In the genomic region with DNA sequence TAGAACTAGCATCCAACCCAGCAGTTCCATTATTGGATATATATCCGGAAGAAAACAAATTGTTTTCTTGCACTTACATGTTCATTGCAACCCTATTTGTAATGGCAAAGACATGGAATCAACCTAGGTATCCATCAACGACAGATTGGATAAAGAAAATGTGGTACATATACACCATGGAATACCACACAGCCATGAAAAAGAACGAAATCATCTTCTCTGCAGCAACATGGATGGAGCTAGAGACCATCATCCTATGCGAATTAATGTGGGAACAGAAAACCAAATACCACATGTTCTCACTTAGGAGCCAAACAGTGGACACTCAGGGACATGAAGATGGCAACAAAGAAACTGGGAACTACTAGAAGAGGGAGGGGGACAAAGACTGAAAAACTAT, we compare ENCODE assay signal across 32 cellular contexts.
"Had no signal": no experiment of that assay in that cellular context is flagged by ENCODE, and none has a peak within 500 bp of the region (broad histone marks: within the 10 kb centered on the region; RNA-seq: fewer than 3 reads in every experiment).

No MANE protein-coding gene starts in this region.

- H3K36me3 Mint-ChIP-seq: naive B cell; naive thymus-derived CD8-positive, alpha-beta T cell; natural killer cell treated with Interleukin-12 subunit alpha and Interleukin-12 subunit beta and Interleukin-15 and Interleukin-18, amount 100 ng/mL, for 72 hours; stimulated activated memory B cell treated with anti-CD40 and anti-IgM and Interleukin-4, amounts not matched to agents 10 μg/mL and 1 μg/mL and 100 μg/mL, for 72 hours; type B pancreatic cell had no signal

- H3K79me2 ChIP-seq: parathyroid adenoma had no signal

- H3K27me3 ChIP-seq: ovary, spleen, suprapubic skin, testis, tibial artery, transverse colon, upper lobe of right lung, uterus had no signal

- H3K4me1 ChIP-seq: parathyroid adenoma, psoas muscle, spleen, suprapubic skin, testis, tibial artery, transverse colon, upper lobe of right lung, uterus had no signal

- ATAC-seq: naive thymus-derived CD8-positive, alpha-beta T cell; natural killer cell treated with Interleukin-12 subunit alpha and Interleukin-12 subunit beta and Interleukin-15 and Interleukin-18, amount 100 ng/mL, for 72 hours; psoas muscle; right cardiac atrium; sciatic nerve; stimulated activated memory B cell treated with anti-CD40 and anti-IgM and Interleukin-4, amounts not matched to agents 10 μg/mL and 1 μg/mL and 100 μg/mL, for 72 hours; stimulated activated naive CD8-positive, alpha-beta T cell treated with anti-CD3 and anti-CD28 coated beads, Interleukin-15, amount 100 ng/mL, for 72 hours; stimulated activated naive CD8-positive, alpha-beta T cell treated with anti-CD3 and anti-CD28 coated beads, Interleukin-15, Interleukin-2, amounts not matched to agents 100 U/mL and 50 U/mL, for 24 hours; upper lobe of right lung had no signal

- H3K4me2 ChIP-seq: smooth muscle cell had no signal

- H3K9ac ChIP-seq: parathyroid adenoma had no signal

- H3K4me1 Mint-ChIP-seq: naive B cell; naive thymus-derived CD8-positive, alpha-beta T cell; nephron progenitor cell; stimulated activated memory B cell treated with anti-CD40 and anti-IgM and Interleukin-4, amounts not matched to agents 10 μg/mL and 1 μg/mL and 100 μg/mL, for 72 hours; stimulated activated naive CD8-positive, alpha-beta T cell treated with anti-CD3 and anti-CD28 coated beads, Interleukin-15, amount 100 ng/mL, for 72 hours had no signal

- H3K27me3 Mint-ChIP-seq: naive B cell; naive thymus-derived CD8-positive, alpha-beta T cell; natural killer cell treated with Interleukin-12 subunit alpha and Interleukin-12 subunit beta and Interleukin-15 and Interleukin-18, amount 100 ng/mL, for 72 hours; stimulated activated memory B cell treated with anti-CD40 and anti-IgM and Interleukin-4, amounts not matched to agents 10 μg/mL and 1 μg/mL and 100 μg/mL, for 72 hours; stimulated activated naive CD8-positive, alpha-beta T cell treated with anti-CD3 and anti-CD28 coated beads, Interleukin-15, amount 100 ng/mL, for 72 hours; type B pancreatic cell had no signal

- H2AFZ ChIP-seq: parathyroid adenoma had no signal

- H3K4me3 ChIP-seq: ovary, psoas muscle, skin epidermis, smooth muscle cell, spleen, suprapubic skin, testis, tibial artery, transverse colon, upper lobe of right lung, uterus had no signal

- DNase-seq: naive B cell; naive thymus-derived CD8-positive, alpha-beta T cell; nephron progenitor cell; occipital lobe; ovary; posterior cingulate gyrus; psoas muscle; right cardiac atrium; spleen; stimulated activated CD4-positive, alpha-beta T cell treated with anti-CD3 and anti-CD28 coated beads, Interleukin-12 subunit alpha, Interleukin-12 subunit beta, amount 100 ng/mL, for 4 hours; stimulated activated CD4-positive, alpha-beta T cell treated with anti-CD3 and anti-CD28 coated beads, Interleukin-1b, Interleukin-23, amount 100 ng/mL, for 48 hours; stimulated activated CD4-positive, alpha-beta T cell treated with anti-CD3 and anti-CD28 coated beads, Interleukin-4, amount 100 ng/mL, for 1 hour; stimulated activated CD4-positive, alpha-beta T cell treated with anti-CD3 and anti-CD28 coated beads, Interleukin-4, amount 100 ng/mL, for 4 hours; stimulated activated CD8-positive, alpha-beta memory T cell treated with anti-CD3 and anti-CD28 coated beads, Interleukin-4, amount 100 ng/mL, for 48 hours; stimulated activated naive CD4-positive, alpha-beta T cell; stimulated activated naive CD8-positive, alpha-beta T cell treated with anti-CD3 and anti-CD28 coated beads, Interleukin-15, amount 100 ng/mL, for 72 hours; stimulated activated naive CD8-positive, alpha-beta T cell treated with anti-CD3 and anti-CD28 coated beads, Interleukin-15, Interleukin-2, amounts not matched to agents 100 U/mL and 50 U/mL, for 24 hours; substantia nigra; testis; tibial artery; transverse colon; upper lobe of right lung; uterus had no signal

- H3K9me3 ChIP-seq: ovary, psoas muscle, suprapubic skin, testis, tibial artery, transverse colon, uterus had no signal

- H3K27ac Mint-ChIP-seq: naive B cell; naive thymus-derived CD8-positive, alpha-beta T cell; natural killer cell treated with Interleukin-12 subunit alpha and Interleukin-12 subunit beta and Interleukin-15 and Interleukin-18, amount 100 ng/mL, for 72 hours; nephron progenitor cell; progenitor cell of endocrine pancreas; stimulated activated memory B cell treated with anti-CD40 and anti-IgM and Interleukin-4, amounts not matched to agents 10 μg/mL and 1 μg/mL and 100 μg/mL, for 72 hours; stimulated activated naive CD8-positive, alpha-beta T cell treated with anti-CD3 and anti-CD28 coated beads, Interleukin-15, amount 100 ng/mL, for 72 hours; type B pancreatic cell had no signal

- H3K27ac ChIP-seq: ovary, parathyroid adenoma, psoas muscle, skin epidermis, spleen, suprapubic skin, testis, tibial artery, transverse colon, upper lobe of right lung, uterus had no signal

- H3K36me3 ChIP-seq: ovary, spleen, suprapubic skin, tibial artery, transverse colon, upper lobe of right lung, uterus had no signal

- H3K9me3 Mint-ChIP-seq: type B pancreatic cell had no signal

- H3K4me3 Mint-ChIP-seq: naive B cell; naive thymus-derived CD8-positive, alpha-beta T cell; natural killer cell treated with Interleukin-12 subunit alpha and Interleukin-12 subunit beta and Interleukin-15 and Interleukin-18, amount 100 ng/mL, for 72 hours; nephron progenitor cell; stimulated activated memory B cell treated with anti-CD40 and anti-IgM and Interleukin-4, amounts not matched to agents 10 μg/mL and 1 μg/mL and 100 μg/mL, for 72 hours; stimulated activated naive CD8-positive, alpha-beta T cell treated with anti-CD3 and anti-CD28 coated beads, Interleukin-15, amount 100 ng/mL, for 72 hours; type B pancreatic cell had no signal
